16 cellular contexts compared by ENCODE assay signal in the genomic region with DNA sequence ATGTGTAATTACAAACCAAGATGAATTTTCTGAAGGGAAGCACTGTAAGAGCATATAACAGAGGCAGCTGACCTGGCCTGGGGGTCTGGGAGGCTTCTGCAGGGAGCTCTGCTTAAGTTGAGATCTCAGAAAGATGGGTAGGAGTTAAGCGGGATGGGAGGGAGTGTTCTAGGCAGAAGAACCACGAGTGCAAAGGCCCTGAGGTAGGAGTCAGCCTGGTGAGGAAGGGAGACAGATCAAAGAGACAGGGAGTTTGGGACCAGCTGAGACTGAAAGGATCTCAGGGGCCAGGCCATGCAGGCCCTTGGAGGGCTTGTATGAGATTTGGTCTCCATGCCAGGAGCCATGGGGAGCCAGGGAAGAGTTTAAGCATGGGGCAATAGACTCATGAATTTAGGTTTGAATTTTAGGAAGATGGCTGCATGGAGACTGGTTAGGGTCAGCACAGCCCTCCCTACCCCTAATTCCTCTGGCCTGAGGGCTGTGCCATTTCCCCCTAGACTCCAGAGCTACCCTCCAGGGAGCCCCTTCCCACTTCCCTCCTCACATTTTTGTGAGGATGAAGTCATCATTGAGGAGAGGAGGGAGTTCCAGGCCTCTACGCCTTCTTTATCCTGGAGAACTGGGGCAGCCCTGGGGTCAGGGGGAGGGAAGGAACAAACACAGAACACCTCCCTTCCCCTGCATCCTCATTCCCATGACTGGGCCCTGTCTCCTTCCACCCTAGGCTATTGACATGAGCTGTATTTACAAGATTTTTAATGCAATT.
"Had no signal": no experiment of that assay in that cellular context is flagged by ENCODE, and none has a peak within 500 bp of the region (broad histone marks: within the 10 kb centered on the region; RNA-seq: fewer than 3 reads in every experiment).

No MANE protein-coding gene starts in this region.

- H3K27me3 ChIP-seq: body of pancreas had no signal

- H3K4me3 Mint-ChIP-seq: activated CD4-positive, alpha-beta T cell treated with anti-CD3 and anti-CD28 coated beads, Interleukin-2, amount 10 ng/mL, durations not matched to agents 24 days and 14 days; activated naive CD4-positive, alpha-beta T cell treated with anti-CD3 and anti-CD28 coated beads, Interleukin-2, amount 10 ng/mL, durations not matched to agents 7 days and 5 days; central memory CD8-positive, alpha-beta T cell had no signal

- H3K36me3 ChIP-seq: stomach, thoracic aorta had no signal

- H3K36me3 Mint-ChIP-seq: activated naive CD4-positive, alpha-beta T cell treated with anti-CD3 and anti-CD28 coated beads, Interleukin-2, amount 10 ng/mL, durations not matched to agents 7 days and 5 days had no signal

- H3K27ac ChIP-seq: body of pancreas, parathyroid adenoma, stomach, thoracic aorta had no signal

- ATAC-seq: body of pancreas had no signal

- H3K9me3 ChIP-seq: body of pancreas, stomach, thoracic aorta had no signal

- DNase-seq: activated CD4-positive, alpha-beta T cell treated with anti-CD3 and anti-CD28 coated beads, Interleukin-2, amount 10 ng/mL, durations not matched to agents 24 days and 14 days; activated CD8-positive, alpha-beta memory T cell treated with anti-CD3 and anti-CD28 coated beads for 24 hours; activated naive CD4-positive, alpha-beta T cell treated with anti-CD3 and anti-CD28 coated beads, Interleukin-2, amount 10 ng/mL, durations not matched to agents 7 days and 5 days; amniotic stem cell; body of pancreas; cortex of kidney; effector memory CD4-positive, alpha-beta T cell; erythroblast; hypothalamus; stomach; SW 1271; T-helper 9 cell had no signal

- H3K4me3 ChIP-seq: body of pancreas, stomach, thoracic aorta had no signal

- H3K27ac Mint-ChIP-seq: activated CD4-positive, alpha-beta T cell treated with anti-CD3 and anti-CD28 coated beads, Interleukin-2, amount 10 ng/mL, durations not matched to agents 24 days and 14 days; activated naive CD4-positive, alpha-beta T cell treated with anti-CD3 and anti-CD28 coated beads, Interleukin-2, amount 10 ng/mL, durations not matched to agents 7 days and 5 days; activated T-helper 2 cell treated with anti-CD3 and anti-CD28 coated beads, Interferon-gamma antibody, Interleukin-2, Interleukin-4, amounts not matched to agents 10 μg/mL and 5 μg/mL and 100 μg/mL, durations not matched to agents 14 hours and 24 hours and 36 hours had no signal

- H3K9me3 Mint-ChIP-seq: activated CD4-positive, alpha-beta T cell treated with anti-CD3 and anti-CD28 coated beads, Interleukin-2, amount 10 ng/mL, durations not matched to agents 24 days and 14 days; activated naive CD4-positive, alpha-beta T cell treated with anti-CD3 and anti-CD28 coated beads, Interleukin-2, amount 10 ng/mL, durations not matched to agents 7 days and 5 days; activated T-helper 2 cell treated with anti-CD3 and anti-CD28 coated beads, Interferon-gamma antibody, Interleukin-2, Interleukin-4, amounts not matched to agents 10 μg/mL and 5 μg/mL and 100 μg/mL, durations not matched to agents 14 hours and 24 hours and 36 hours; central memory CD8-positive, alpha-beta T cell had no signal
